Comparison of ENCODE assay signal across 11 cellular contexts in the genomic region with DNA sequence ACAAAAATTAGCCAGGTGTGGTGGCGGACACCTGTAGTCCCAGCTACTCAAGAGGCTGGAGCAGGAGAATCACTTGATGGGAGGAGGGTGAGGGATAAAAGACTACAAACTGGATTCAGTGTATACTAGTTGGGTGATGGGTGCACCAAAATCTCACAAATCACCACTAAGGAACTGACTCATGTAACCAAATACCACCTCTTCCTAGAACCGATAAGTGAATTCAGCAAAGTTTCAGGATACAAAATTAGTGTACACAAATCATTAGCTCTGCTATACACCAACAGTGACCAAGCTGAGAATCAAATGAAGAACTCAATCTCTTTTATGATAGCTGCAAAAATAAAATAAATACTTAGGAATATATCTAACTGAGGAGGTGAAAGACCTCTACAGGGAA. TPM values are rescaled to one million over a fixed set of nuclear protein-coding genes. Genes with fewer than 3 reads are reported as not detected.
"Had no signal": no experiment of that assay in that cellular context is flagged by ENCODE, and none has a peak within 500 bp of the region (broad histone marks: within the 10 kb centered on the region; RNA-seq: fewer than 3 reads in every experiment).

No MANE protein-coding gene starts in this region.

- ATAC-seq: GM23338, HCT116 had no signal

- H3K9me3 Mint-ChIP-seq: GM23338, HFFc6 had no signal

- H3K27ac Mint-ChIP-seq: GM23338, H9, HFFc6 had no signal

- H3K9me3 ChIP-seq: HAP-1 had no signal

- H3K4me1 Mint-ChIP-seq: GM23338, H9 had no signal

- H3K4me1 ChIP-seq: HAP-1 had no signal

- DNase-seq: GM23248, GOT3, H7, H9, HCEC 1CT, HFFc6 had no signal

- H3K4me3 ChIP-seq: GM23248, GM23338, HAP-1 had no signal

- H3K36me3 ChIP-seq: HAP-1 had no signal

- H3K4me3 Mint-ChIP-seq: GM23338, H9, HFFc6 had no signal

- H3K27ac ChIP-seq: GM23248 had no signal

RNA-seq across cellular contexts. Expression of a gene that starts 23.0 kb away (rescaled TPM):
- total RNA-seq: GM23248, H1, H4 had no signal
